Comparison of ENCODE assay signal across 8 cellular contexts in genomic region chr19:40603071-40603718, GRCh38. TPM values are rescaled to one million over a fixed set of nuclear protein-coding genes. Genes with fewer than 3 reads are reported as not detected.
DNase-seq lines count a peak whose midpoint lies in the region; TF ChIP-seq lines count a peak whose summit lies in the region.

No MANE protein-coding gene starts in this region.

- H3K4me3 ChIP-seq in cardiac fibroblast (replicated peaks in 1 of 2; ENCODE audit: low read depth in 2 of 2, low read length in 2 of 2) (peak overlapping the region; percentile 48 to 55), mesodermal cell (ENCODE audit: extremely low read depth, insufficient read depth, low read length, poor library complexity, severe bottlenecking) (peak overlapping the region; percentile 45)

- H3K4me1 ChIP-seq in mesodermal cell (ENCODE audit: control insufficient read depth, insufficient read depth, low read length, poor library complexity, severe bottlenecking), result peaks cover 27% of the 10 kb centered on the region

- TF ChIP-seq CTCF in cardiac fibroblast (IDR thresholded peaks at IDR 0.05; ENCODE audit: low read depth, low read length), result no peak

- WGBS in mesodermal cell (ENCODE audit: insufficient coverage in 2 of 2), 2 experiments, result 0 to 3% methylated on average over 7 to 9 of the region's 12 CpGs

- POLR2A ChIA-PET in HEK293T (lab: Yijun Ruan, JAX), result interaction anchor here (0.6 to 1.4 kb wide), 6 partner anchors 11 to 177 kb away, joined by 3 to 5 read pairs (median 3); partner anchors contain the start of gene SERTAD1

- DNase-seq in DMS53 (lab: John Stamatoyannopoulos, UW), result peak; percentile 92
- peak; percentile 44 for DNase-seq in NCI-H1694 (lab: John Stamatoyannopoulos, UW)
- peak; percentile 65 to 82 for DNase-seq in cardiac fibroblast (ENCODE audit: low read depth in 2 of 2)
- no peak for DNase-seq in T1000 (lab: John Stamatoyannopoulos, UW)
- no peak for DNase-seq in HEK293T (ENCODE audit: extremely low spot score)
- DNase-seq in GM19240 (ENCODE audit: insufficient read length, low spot score), result no peak
- no peak for DNase-seq in activated naive CD4-positive, alpha-beta T cell treated with Interleukin-2 at 50 U/mL for 16 hours

- CTCF ChIA-PET in HEK293T (lab: Yijun Ruan, JAX), result interaction anchor here (0.5 to 4.1 kb wide), 21 partner anchors 12 to 237 kb away, joined by 3 to 19 read pairs (median 4); partner anchors contain the start of gene BLVRB

- H3K27ac ChIP-seq in mesodermal cell (ENCODE audit: low read depth, low read length, severe bottlenecking), result peak overlapping the region; percentile 87

- H3K36me3 ChIP-seq in mesodermal cell (ENCODE audit: control insufficient read depth, insufficient read depth, low read length), result no peaks in the 10 kb centered on the region

- H3K9me3 ChIP-seq in mesodermal cell (ENCODE audit: control insufficient read depth, low read length), result no peaks in the 10 kb centered on the region

TF ChIP-seq in HEK293T, 16 proteins besides CTCF, POLR2A, EP300 and RAD21:
- TF ChIP-seq BHLHE40 (IDR thresholded peaks at IDR 0.05; ENCODE audit: borderline replicate concordance) (no peak), CTBP1 (IDR thresholded peaks at IDR 0.05; ENCODE audit: borderline replicate concordance) (no peak), PKNOX1 (IDR thresholded peaks at IDR 0.05) (no peak), NFRKB (IDR thresholded peaks at IDR 0.05) (no peak), ZNF384 (IDR thresholded peaks at IDR 0.05) (no peak), SP1 (IDR thresholded peaks at IDR 0.05) (no peak), HDGF (IDR thresholded peaks at IDR 0.05; ENCODE audit: borderline replicate concordance) (no peak), ELF4 (IDR thresholded peaks at IDR 0.05) (no peak)

RNA-seq across cellular contexts. Expression of gene LTBP4, which starts 2.0 kb away (rescaled TPM):
- polyA plus RNA-seq in mesodermal cell (2013, experiment 1 of 2), result 141 TPM
- polyA plus RNA-seq in mesodermal cell (2013, experiment 2 of 2), result 112 TPM

RNA-seq across cellular contexts. Expression of gene SHKBP1, which starts 26.5 kb away (rescaled TPM):
- 92.0 TPM for polyA plus RNA-seq in mesodermal cell (2013, experiment 1 of 2)
- 81.3 TPM for polyA plus RNA-seq in mesodermal cell (2013, experiment 2 of 2)

Comparison
In these comparisons a context has a peak if more than half of its experiments do, and no peak if none do; other contexts are left out.
1. DNase-seq: peak in DMS53 (single experiment), NCI-H1694 (single experiment) and cardiac fibroblast (2 of 2); none in T1000 (single experiment), HEK293T (single experiment), GM19240 (single experiment) and activated naive CD4-positive, alpha-beta T cell treated with Interleukin-2 at 50 U/mL for 16 hours (single experiment).